In genomic region chr3:69009559-69010410, GRCh38 we compare ENCODE assay signal across 11 cellular contexts. TPM values are rescaled to one million over a fixed set of nuclear protein-coding genes. Genes with fewer than 3 reads are reported as not detected.
A peak's percentile ranks its signal among the peaks of the same experiment; 100 is the strongest.
DNase-seq lines count a peak whose midpoint lies in the region; ATAC-seq and TF ChIP-seq lines count a peak whose summit lies in the region.
"Had no signal": no experiment of that assay in that cellular context is flagged by ENCODE, and none has a peak within 500 bp of the region (broad histone marks: within the 10 kb centered on the region; RNA-seq: fewer than 3 reads in every experiment).

No MANE protein-coding gene starts in this region.

- no CpG with 5 or more reads among the region's 3 CpGs for WGBS in trophoblast cell (ENCODE audit: extremely low coverage, insufficient coverage, insufficient read length)

- H3K4me3 Mint-ChIP-seq in CD4-positive, CD25-positive, alpha-beta regulatory T cell, result peak overlapping the region in 2 of 4 donors; percentile 84 to 95
- H3K4me3 Mint-ChIP-seq in naive thymus-derived CD8-positive, alpha-beta T cell, result no peak overlapping the region

- H3K9ac ChIP-seq in trophoblast cell (ENCODE audit: low read length), result no peak overlapping the region

- no peak overlapping the region for H2BK120ac ChIP-seq in trophoblast cell (ENCODE audit: insufficient read depth, low read length, poor library complexity)

- no peak overlapping the region for H2AK5ac ChIP-seq in trophoblast cell (ENCODE audit: low read length)

- H3K27me3 Mint-ChIP-seq in CD4-positive, CD25-positive, alpha-beta regulatory T cell, result no peaks in the 10 kb centered on the region
- no peaks in the 10 kb centered on the region for H3K27me3 Mint-ChIP-seq in naive thymus-derived CD8-positive, alpha-beta T cell

- H3K27ac ChIP-seq in CD4-positive, CD25-positive, alpha-beta regulatory T cell (ENCODE audit: insufficient read depth, low read length, poor library complexity, severe bottlenecking), result no peak overlapping the region
- peak overlapping the region; percentile 61 for H3K27ac ChIP-seq in SJSA1
- H3K27ac ChIP-seq in trophoblast cell (ENCODE audit: low read depth, low read length), result no peak overlapping the region

- TF ChIP-seq CTCF in fibroblast of the aortic adventitia (IDR thresholded peaks at IDR 0.05; ENCODE audit: insufficient read depth, low read length), result no peak

- H3K4ac ChIP-seq in trophoblast cell (ENCODE audit: low read depth, low read length), result no peak overlapping the region

- POLR2A ChIA-PET in naive thymus-derived CD8-positive, alpha-beta T cell (lab: Charles Lee), result no interaction called here

- no peaks in the 10 kb centered on the region for H3K9me3 ChIP-seq in CD4-positive, CD25-positive, alpha-beta regulatory T cell (ENCODE audit: control insufficient read depth in 2 of 2, low read length in 2 of 2)
- H3K9me3 ChIP-seq in SJSA1 (replicated peaks) (no peaks in the 10 kb centered on the region), trophoblast cell (ENCODE audit: insufficient read depth, low read depth, low read length) (no peaks in the 10 kb centered on the region)

- peaks cover 10% of the 10 kb centered on the region for H3K79me2 ChIP-seq in trophoblast cell (ENCODE audit: control insufficient read depth, insufficient read depth, low read length, poor library complexity)

- H3K4me3 ChIP-seq in CD4-positive, CD25-positive, alpha-beta regulatory T cell (ENCODE audit: low read depth, low read length), result no peak overlapping the region
- H3K4me3 ChIP-seq in SJSA1 (no peak overlapping the region), fibroblast of the aortic adventitia (ENCODE audit: low read depth, low read length) (no peak overlapping the region), trophoblast cell (ENCODE audit: low read depth, low read length) (no peak overlapping the region)

- peaks cover 21% of the 10 kb centered on the region for H3K36me3 Mint-ChIP-seq in CD4-positive, CD25-positive, alpha-beta regulatory T cell
- H3K36me3 Mint-ChIP-seq in naive thymus-derived CD8-positive, alpha-beta T cell, result peaks cover 0 to 28% (median 8%) of the 10 kb centered on the region in 3 donors

- no peak overlapping the region for H3K4me2 ChIP-seq in trophoblast cell (ENCODE audit: low read length)

- peaks cover 21 to 49% (median 30%) of the 10 kb centered on the region in 4 donors for H3K4me1 Mint-ChIP-seq in CD4-positive, CD25-positive, alpha-beta regulatory T cell
- H3K4me1 Mint-ChIP-seq in naive thymus-derived CD8-positive, alpha-beta T cell, result peaks cover 7 to 22% (median 15%) of the 10 kb centered on the region in 4 donors

- H3K9me3 Mint-ChIP-seq in CD4-positive, CD25-positive, alpha-beta regulatory T cell, result no peaks in the 10 kb centered on the region
- H3K9me3 Mint-ChIP-seq in naive thymus-derived CD8-positive, alpha-beta T cell, result no peaks in the 10 kb centered on the region

- DNase-seq in CD4-positive, CD25-positive, alpha-beta regulatory T cell, result no peak
- peak; percentile 47 to 58 for DNase-seq in SJSA1 (ENCODE audit: low read depth in 1 of 2, low spot score in 2 of 2)
- peak; percentile 94 for DNase-seq in fibroblast of the aortic adventitia (ENCODE audit: low read depth)
- peak; percentile 67 to 84 for DNase-seq in trophoblast cell
- no peak for DNase-seq in naive thymus-derived CD8-positive, alpha-beta T cell
- no peak for DNase-seq in NOMO-1 treated with DMSO at 0.1 percent for 48 hours (lab: John Stamatoyannopoulos, UW; ENCODE audit: unreplicated experiment)
- DNase-seq: activated T-cell treated with anti-CD3 and anti-CD28 coated beads, Interleukin-2, amount 50 U/mL, for 1 hour; effector CD4-positive, alpha-beta T cell; NCI-H446 treated with DMSO at 0.1 percent for 48 hours had no signal

- peaks cover 21% of the 10 kb centered on the region for H3K4me1 ChIP-seq in CD4-positive, CD25-positive, alpha-beta regulatory T cell (ENCODE audit: control insufficient read depth, insufficient read depth, low read length, poor library complexity, severe bottlenecking)
- H3K4me1 ChIP-seq in SJSA1 (replicated peaks) (peaks cover 35% of the 10 kb centered on the region), trophoblast cell (ENCODE audit: control insufficient read depth in 1 of 2, insufficient read depth in 2 of 2, low read length in 2 of 2) (peaks cover 6 to 8% of the 10 kb centered on the region in 2 experiments)

- H3K14ac ChIP-seq in trophoblast cell (ENCODE audit: low read length), result no peak overlapping the region

- ATAC-seq in CD4-positive, CD25-positive, alpha-beta regulatory T cell (ENCODE audit: low read depth in 2 of 2), result no peak
- ATAC-seq in naive thymus-derived CD8-positive, alpha-beta T cell, result no peak
- ATAC-seq in HG03135 (IDR thresholded peaks at IDR 0.05; ENCODE audit: unreplicated experiment) (no peak), HG03571 (IDR thresholded peaks at IDR 0.05; ENCODE audit: unreplicated experiment) (no peak)

- peaks cover 13% of the 10 kb centered on the region for H3K79me1 ChIP-seq in trophoblast cell (ENCODE audit: low read length)

- no peak overlapping the region for H4K8ac ChIP-seq in trophoblast cell (ENCODE audit: low read depth, low read length)

- H2BK12ac ChIP-seq in trophoblast cell (ENCODE audit: low read length), result no peak overlapping the region

- H2BK5ac ChIP-seq in trophoblast cell (ENCODE audit: low read depth, low read length, poor library complexity), result no peak overlapping the region

- H4K91ac ChIP-seq in trophoblast cell (ENCODE audit: low read depth, low read length), result no peak overlapping the region

- no peaks in the 10 kb centered on the region for H3K27me3 ChIP-seq in CD4-positive, CD25-positive, alpha-beta regulatory T cell (ENCODE audit: control insufficient read depth, insufficient read depth, low read length)
- H3K27me3 ChIP-seq in SJSA1 (replicated peaks) (no peaks in the 10 kb centered on the region), trophoblast cell (ENCODE audit: insufficient read depth, low read length) (no peaks in the 10 kb centered on the region)

- peaks cover 37% of the 10 kb centered on the region for H3K36me3 ChIP-seq in CD4-positive, CD25-positive, alpha-beta regulatory T cell (ENCODE audit: control insufficient read depth, insufficient read depth, low read length)
- H3K36me3 ChIP-seq in SJSA1 (peaks cover 65% of the 10 kb centered on the region), trophoblast cell (ENCODE audit: control insufficient read depth in 1 of 2, insufficient read depth in 2 of 2, low read length in 2 of 2) (peaks cover 2 to 8% of the 10 kb centered on the region in 2 experiments)

- H2AFZ ChIP-seq in trophoblast cell (ENCODE audit: insufficient read depth, low read length, poor library complexity), result no peak overlapping the region

- no peak overlapping the region for H3K18ac ChIP-seq in trophoblast cell (ENCODE audit: low read length)

- H3K23ac ChIP-seq in trophoblast cell (ENCODE audit: low read length), result no peak overlapping the region

- H4K12ac ChIP-seq in trophoblast cell (ENCODE audit: low read depth, low read length), result no peak overlapping the region

- H3K27ac Mint-ChIP-seq in CD4-positive, CD25-positive, alpha-beta regulatory T cell, result peak overlapping the region in 2 of 3 donors; percentile 4 to 67
- peak overlapping the region in 3 of 10 donors; percentile 26 to 31 (median 27) for H3K27ac Mint-ChIP-seq in naive thymus-derived CD8-positive, alpha-beta T cell

RNA-seq across cellular contexts. Expression of gene EOGT, which starts 3.7 kb away (rescaled TPM):
- 25.7 TPM for total RNA-seq in CD4-positive, CD25-positive, alpha-beta regulatory T cell
- 10 to 100 TPM; 15.8 to 23.0 (median 18.7) TPM for polyA plus RNA-seq in CD4-positive, CD25-positive, alpha-beta regulatory T cell
- total RNA-seq in SJSA1 (2014; rRNA removed; shearing (Covaris generic)), result 23.3 and 43.0 TPM in 2 replicates
- 26.7 and 41.6 TPM in 2 replicates for total RNA-seq in fibroblast of the aortic adventitia (ENCODE audit: low replicate concordance)
- 17.8 and 18.6 TPM in 2 replicates for polyA plus RNA-seq in trophoblast cell (2013)
- total RNA-seq in naive thymus-derived CD8-positive, alpha-beta T cell, result 10 to 100 TPM; 14.4 to 17.4 TPM
- 1 to 10 TPM; 5.0 to 5.7 (median 5.6) TPM for polyA plus RNA-seq in naive thymus-derived CD8-positive, alpha-beta T cell

RNA-seq across cellular contexts. Expression of gene TMF1, which starts 42.3 kb away (rescaled TPM):
- 71.3 TPM for total RNA-seq in CD4-positive, CD25-positive, alpha-beta regulatory T cell
- polyA plus RNA-seq in CD4-positive, CD25-positive, alpha-beta regulatory T cell, result 10 to 100 TPM; 32.9 to 43.5 (median 35.2) TPM
- 11.8 and 19.5 TPM in 2 replicates for total RNA-seq in SJSA1 (2014; rRNA removed; shearing (Covaris generic))
- 41.0 and 50.9 TPM in 2 replicates for total RNA-seq in fibroblast of the aortic adventitia (ENCODE audit: low replicate concordance)
- polyA plus RNA-seq in trophoblast cell (2013), result 37.6 and 38.3 TPM in 2 replicates
- total RNA-seq in naive thymus-derived CD8-positive, alpha-beta T cell, result 10 to 100 TPM; 38.5 to 43.7 TPM
- 10 to 100 TPM; 28.0 to 34.7 (median 34.6) TPM for polyA plus RNA-seq in naive thymus-derived CD8-positive, alpha-beta T cell

Comparison
In these comparisons a context has a peak if more than half of its experiments do, and no peak if none do; other contexts are left out.
1. DNase-seq: peak in SJSA1 (2 of 2), fibroblast of the aortic adventitia (single experiment) and trophoblast cell (2 of 2); none in CD4-positive, CD25-positive, alpha-beta regulatory T cell (0 of 3), naive thymus-derived CD8-positive, alpha-beta T cell (0 of 10) and NOMO-1 treated with DMSO at 0.1 percent for 48 hours (single experiment).